In the genomic region with DNA sequence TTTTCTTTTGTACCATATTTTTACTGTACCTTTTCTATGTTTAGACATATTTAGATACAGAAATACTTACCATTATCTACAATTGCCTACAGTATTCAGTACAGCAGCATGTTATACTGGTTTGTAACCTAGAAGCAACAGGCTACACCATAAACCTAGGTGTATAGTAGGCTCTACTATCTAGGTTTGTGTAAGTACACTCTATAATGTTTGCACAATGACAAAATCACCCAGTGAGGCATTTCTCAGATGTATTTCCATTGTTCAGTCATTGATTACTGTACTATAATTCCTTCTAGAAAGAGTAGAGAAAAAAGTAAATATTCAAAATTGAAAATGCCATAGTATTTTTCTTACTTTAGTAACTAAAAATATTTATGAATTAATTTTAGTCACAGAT, we compare ENCODE assay signal across 22 cellular contexts.
A peak's percentile ranks its signal among the peaks of the same experiment; 100 is the strongest.
DNase-seq lines count a peak whose midpoint lies in the region; ATAC-seq, FAIRE-seq and TF ChIP-seq lines count a peak whose summit lies in the region.
"Had no signal": no experiment of that assay in that cellular context is flagged by ENCODE, and none has a peak within 500 bp of the region (broad histone marks: within the 10 kb centered on the region; RNA-seq: fewer than 3 reads in every experiment).

No MANE protein-coding gene starts in this region.

- no peak overlapping the region for H2AFZ ChIP-seq in HepG2 (ENCODE audit: low read length)
- H2AFZ ChIP-seq in GM12878 (ENCODE audit: control insufficient read depth, low read depth, low read length), result no peak overlapping the region

- no peaks in the 10 kb centered on the region for H3K27me3 ChIP-seq in HepG2 (ENCODE audit: control insufficient read depth in 1 of 2, insufficient read depth in 2 of 2, low read length in 2 of 2)
- no peaks in the 10 kb centered on the region for H3K27me3 ChIP-seq in right lobe of liver
- H3K27me3 ChIP-seq in GM12878 (replicated peaks in 1 of 2; ENCODE audit: control insufficient read depth in 2 of 2, insufficient read depth in 2 of 2, low read length in 1 of 2), result no peaks in the 10 kb centered on the region
- H3K27me3 ChIP-seq: BLaER1 had no signal

- TF ChIP-seq POLR2A in HepG2 (IDR thresholded peaks at IDR 0.05; ENCODE audit: insufficient read depth in 1 of 2, low read depth in 2 of 2, low read length in 2 of 2), result no peak
- no peak for TF ChIP-seq POLR2A in right lobe of liver (IDR thresholded peaks at IDR 0.05)
- no peak for TF ChIP-seq POLR2A in GM12878 (IDR thresholded peaks at IDR 0.05; ENCODE audit: low read depth, low read length)

- no peaks in the 10 kb centered on the region for H3K9me3 ChIP-seq in HepG2 (ENCODE audit: low read length)
- H3K9me3 ChIP-seq in right lobe of liver, result no peaks in the 10 kb centered on the region
- no peaks in the 10 kb centered on the region for H3K9me3 ChIP-seq in GM12878 (replicated peaks; ENCODE audit: control insufficient read depth, insufficient read depth, low read length)
- H3K9me3 ChIP-seq: BLaER1, Caco-2, HAP-1 had no signal

- H3K36me3 ChIP-seq in HepG2 (replicated peaks in 1 of 2; ENCODE audit: control insufficient read depth in 1 of 2, insufficient read depth in 2 of 2, low read length in 2 of 2), result peaks cover 1 to 4% of the 10 kb centered on the region in 2 experiments; a peak in 1 of 5 replicates
- no peaks in the 10 kb centered on the region for H3K36me3 ChIP-seq in right lobe of liver
- no peaks in the 10 kb centered on the region for H3K36me3 ChIP-seq in GM12878 (ENCODE audit: control insufficient read depth in 2 of 2, insufficient read depth in 2 of 2, low read length in 1 of 2)
- H3K36me3 ChIP-seq: BLaER1, HAP-1 had no signal

- H3K27ac ChIP-seq in HepG2 (ENCODE audit: extremely low read length, insufficient read depth, low read length) (no peak overlapping the region), right lobe of liver (no peak overlapping the region), GM12878 (ENCODE audit: control insufficient read depth, insufficient read depth) (no peak overlapping the region)
- H3K27ac ChIP-seq: 22Rv1, BLaER1, C4-2B had no signal

- TF ChIP-seq EP300 in HepG2 (IDR thresholded peaks at IDR 0.05; ENCODE audit: low read depth in 2 of 2, low read length in 2 of 2), result no peak
- TF ChIP-seq EP300 in HepG2 (CRISPR knock-in tag; IDR thresholded peaks at IDR 0.05; ENCODE audit: borderline replicate concordance), result no peak
- no peak for TF ChIP-seq EP300 in GM12878 (IDR thresholded peaks at IDR 0.05; ENCODE audit: borderline replicate concordance in 1 of 2, control insufficient read depth in 1 of 2, low read depth in 2 of 2, low read length in 2 of 2)

- no peak for FAIRE-seq in HepG2 (lab: Jason Lieb, UNC)
- FAIRE-seq in GM12878 (lab: Jason Lieb, UNC), result no peak
- FAIRE-seq: A204.1, GM12891, GM18507, H54 had no signal

- H3K4me2 ChIP-seq in HepG2 (ENCODE audit: low read depth, low read length) (no peak overlapping the region), GM12878 (ENCODE audit: control insufficient read depth, insufficient read depth) (no peak overlapping the region)
- H3K4me2 ChIP-seq: BLaER1 had no signal

- H3K9ac ChIP-seq in HepG2 (ENCODE audit: insufficient read depth, low read depth, low read length), result no peak overlapping the region
- no peak overlapping the region for H3K9ac ChIP-seq in GM12878 (ENCODE audit: control insufficient read depth, insufficient read depth, low read length)
- H3K9ac ChIP-seq: BLaER1 had no signal

- RAD21 ChIA-PET in GM12878 (lab: Charles Lee; ENCODE audit: unreplicated experiment), result interaction anchor here (0.6 to 0.8 kb wide), 3 partner anchors 23 to 345 kb away, joined by 3 to 4 read pairs (median 3); no protein-coding TSS in a partner anchor

- SMC1A ChIA-PET in GM12878 (lab: Charles Lee; ENCODE audit: uncharacterized antibody, unreplicated experiment), result interaction anchor here (0.6 to 1.0 kb wide), 2 partner anchors 24 to 89 kb away, joined by 3 read pairs; no protein-coding TSS in a partner anchor

- in situ Hi-C loops in HepG2 (cut with HindIII; ENCODE audit: extremely low pct_ligation_motif_present, low pct_unique_long_range_greater_than_20kb), result no loop called here
- in situ Hi-C loops in GM12878 (cut with MboI), result no loop called here

- no peak overlapping the region for H3K4me3 ChIP-seq in HepG2 (replicated peaks in 1 of 3; ENCODE audit: insufficient read depth in 1 of 3, low read depth in 2 of 3, low read length in 3 of 3)
- no peak overlapping the region for H3K4me3 ChIP-seq in right lobe of liver
- no peak overlapping the region for H3K4me3 ChIP-seq in GM12878
- H3K4me3 ChIP-seq: BLaER1, HAP-1 had no signal

- TF ChIP-seq RAD21 in HepG2 (CRISPR knock-in tag; IDR thresholded peaks at IDR 0.05) (no peak), GM12878 (IDR thresholded peaks at IDR 0.05; ENCODE audit: insufficient read depth, low read depth, low read length) (no peak)

- DNase-seq in DMS153 (lab: John Stamatoyannopoulos, UW), result peak; percentile 65
- no peak for DNase-seq in DMS153 treated with DMSO at 0.1 percent for 48 hours (lab: John Stamatoyannopoulos, UW; ENCODE audit: unreplicated experiment)
- peak; percentile 63 for DNase-seq in HepG2 (ENCODE audit: low spot score)
- DNase-seq in right lobe of liver, result no peak
- no peak for DNase-seq in GM12878 (ENCODE audit: low read depth, low spot score)
- DNase-seq: CD4-positive, CD25-positive, alpha-beta regulatory T cell; CD8-positive, alpha-beta T cell; DMS79; EL; GDM1; GOT3; HFFc6 had no signal

- peak; percentile 62; the same call in 2 of the 3 replicates for ATAC-seq in HepG2
- ATAC-seq in right lobe of liver, result no peak
- ATAC-seq in GM12878, result peak; percentile 23; the same call in 1 of the 3 replicates
- ATAC-seq in activated CD4-positive, CD25-positive, alpha-beta regulatory T cell treated with anti-CD3 and anti-CD28 coated beads, Interleukin-2, amount 50 U/mL, for 24 hours, result no peak
- ATAC-seq: CD8-positive, alpha-beta T cell had no signal

- H3K79me2 ChIP-seq in HepG2 (ENCODE audit: insufficient read depth, low read length), result peaks cover 100% of the 10 kb centered on the region
- H3K79me2 ChIP-seq in GM12878 (ENCODE audit: control insufficient read depth, insufficient read depth, low read length), result no peaks in the 10 kb centered on the region

- H3K4me1 ChIP-seq in HepG2 (ENCODE audit: insufficient read depth, low read length), result peaks cover 74% of the 10 kb centered on the region
- H3K4me1 ChIP-seq in right lobe of liver, result no peaks in the 10 kb centered on the region
- H3K4me1 ChIP-seq in GM12878 (ENCODE audit: control insufficient read depth, insufficient read depth, low read length), result no peaks in the 10 kb centered on the region
- H3K4me1 ChIP-seq: BLaER1, HAP-1 had no signal

- intact Hi-C loops in HepG2 (cut with micrococcal nuclease; ENCODE audit: unreplicated experiment), result no loop called here
- intact Hi-C loops in right lobe of liver (cut with DNase I), result no loop called here
- intact Hi-C loops in GM12878 (cut with micrococcal nuclease; ENCODE audit: unreplicated experiment), result no loop called here

- H4K20me1 ChIP-seq in HepG2 (ENCODE audit: insufficient read depth, low read length) (peaks cover 33% of the 10 kb centered on the region), GM12878 (ENCODE audit: control insufficient read depth, insufficient read depth) (no peaks in the 10 kb centered on the region)
- H4K20me1 ChIP-seq: BLaER1 had no signal

- POLR2A ChIA-PET in HepG2 (lab: Yijun Ruan, JAX) (interaction anchor here (0.7 kb wide), 1 partner anchor 980 kb away, joined by 4 read pairs; no protein-coding TSS in a partner anchor), GM12878 (lab: Charles Lee) (interaction anchor here (0.6 kb wide), 1 partner anchor 1710 kb away, joined by 3 read pairs; no protein-coding TSS in a partner anchor)

- TF ChIP-seq CTCF in HepG2 (CRISPR knock-in tag; IDR thresholded peaks at IDR 0.05) (no peak), right lobe of liver (IDR thresholded peaks at IDR 0.05) (no peak), GM12878 (IDR thresholded peaks at IDR 0.05 in 2 of 3, conservative IDR thresholded peaks at IDR 0.05 in 1 of 3; ENCODE audit: control insufficient read depth in 2 of 3, extremely low read depth in 1 of 3, insufficient read depth in 1 of 3, low read depth in 3 of 3, low read length in 3 of 3) (no peak)

- no TSS peak for BruUV-seq in HepG2 (replicated peaks; lab: Mats Ljungman, UMichigan)
- no TSS peak for BruUV-seq in GM12878 (replicated peaks; lab: Mats Ljungman, UMichigan)

- CTCF ChIA-PET in HepG2 (lab: Yijun Ruan, JAX; ENCODE audit: low intra/inter-chr PET ratio, low total read pairs), result no interaction called here
- CTCF ChIA-PET in GM12878 (lab: Yijun Ruan, JAX), result no interaction called here

TF ChIP-seq in HepG2, 621 proteins besides CTCF, POLR2A, EP300 and RAD21 (continues in another document):
- TF ChIP-seq, protein P1, sequence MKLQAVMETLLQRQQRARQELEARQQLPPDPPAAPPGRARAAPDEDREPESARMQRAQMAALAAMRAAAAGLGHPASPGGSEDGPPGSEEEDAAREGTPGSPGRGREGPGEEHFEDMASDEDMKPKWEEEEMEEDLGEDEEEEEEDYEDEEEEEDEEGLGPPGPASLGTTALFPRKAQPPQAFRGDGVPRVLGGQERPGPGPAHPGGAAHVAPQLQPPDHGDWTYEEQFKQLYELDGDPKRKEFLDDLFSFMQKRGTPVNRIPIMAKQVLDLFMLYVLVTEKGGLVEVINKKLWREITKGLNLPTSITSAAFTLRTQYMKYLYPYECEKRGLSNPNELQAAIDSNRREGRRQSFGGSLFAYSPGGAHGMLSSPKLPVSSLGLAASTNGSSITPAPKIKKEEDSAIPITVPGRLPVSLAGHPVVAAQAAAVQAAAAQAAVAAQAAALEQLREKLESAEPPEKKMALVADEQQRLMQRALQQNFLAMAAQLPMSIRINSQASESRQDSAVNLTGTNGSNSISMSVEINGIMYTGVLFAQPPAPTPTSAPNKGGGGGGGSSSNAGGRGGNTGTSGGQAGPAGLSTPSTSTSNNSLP (IDR thresholded peaks at IDR 0.05; ENCODE audit: low read depth, low read length), result 0 out of 2 replicates have a peak, but pooled peaks have one; percentile 20
- TF ChIP-seq CEBPG (CRISPR knock-in tag; IDR thresholded peaks at IDR 0.05), result peak; percentile 42; the same call in 1 of the 2 replicates

TF ChIP-seq in GM12878, 131 proteins besides CTCF, POLR2A, EP300 and RAD21 (continues in another document):
- no peak for TF ChIP-seq POLR2AphosphoS2 (IDR thresholded peaks at IDR 0.05; ENCODE audit: low read depth, low read length)
- TF ChIP-seq NBN (IDR thresholded peaks at IDR 0.05), result no peak
- no peak for TF ChIP-seq JUND (IDR thresholded peaks at IDR 0.05; ENCODE audit: low read depth, low read length)
- no peak for TF ChIP-seq ZZZ3 (IDR thresholded peaks at IDR 0.05; ENCODE audit: control insufficient read depth, insufficient read length, low read depth)

Comparison
In these comparisons a context has a peak if more than half of its experiments do, and no peak if none do; other contexts are left out.
1. DNase-seq: peak in DMS153 (single experiment) and HepG2 (single experiment); none in DMS153 treated with DMSO at 0.1 percent for 48 hours (single experiment), right lobe of liver (0 of 3) and GM12878 (single experiment).
2. ATAC-seq: peak in HepG2 (single experiment) and GM12878 (single experiment); none in right lobe of liver (0 of 4) and activated CD4-positive, CD25-positive, alpha-beta regulatory T cell treated with anti-CD3 and anti-CD28 coated beads, Interleukin-2, amount 50 U/mL, for 24 hours (0 of 2).